ENCODE assay signal across 1 cellular context in the genomic region with DNA sequence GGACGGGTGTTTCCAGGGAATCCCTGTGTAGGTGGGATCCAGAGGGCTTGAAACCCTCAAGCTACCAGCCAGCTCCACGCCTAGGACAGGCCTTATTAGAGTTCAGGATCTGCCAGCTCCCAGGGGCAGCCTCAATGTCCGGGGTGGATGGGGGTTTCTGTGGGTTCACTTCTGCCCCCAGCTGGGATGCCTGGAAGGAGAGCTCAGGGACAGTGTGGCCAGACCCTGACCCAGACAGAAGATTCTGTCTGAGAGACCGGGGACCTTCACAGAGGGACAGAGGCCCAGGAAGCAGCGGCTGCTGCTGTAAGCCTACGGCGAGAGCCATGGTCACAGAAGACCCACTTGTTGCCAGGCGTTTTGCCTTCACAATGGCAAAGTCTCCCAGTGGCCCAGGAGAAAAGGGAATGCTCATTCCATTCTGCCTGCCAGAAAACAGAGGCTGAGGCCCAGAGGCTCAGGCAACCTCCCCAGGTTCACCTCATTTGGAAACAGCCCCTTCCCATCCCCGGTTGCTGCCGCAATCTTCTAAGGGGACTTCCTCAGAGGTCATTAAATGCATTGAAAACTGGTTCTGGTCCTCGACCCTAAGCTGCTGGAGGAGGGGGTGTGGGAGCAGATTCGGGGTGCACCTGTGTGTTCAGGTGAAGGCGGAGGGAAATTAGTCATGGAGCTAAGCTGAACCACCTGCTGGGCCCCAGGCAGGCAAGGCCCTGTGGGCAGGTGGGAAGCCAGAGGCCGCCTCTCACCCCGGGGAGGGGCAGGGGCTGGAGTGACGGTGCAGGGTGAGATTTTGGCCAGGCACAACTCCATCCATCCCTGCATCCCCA.
TF ChIP-seq lines count a peak whose summit lies in the region.

No MANE protein-coding gene starts in this region.

TF ChIP-seq in liver, 16 proteins besides CTCF, POLR2A, EP300 and RAD21 (continued from another document):
- no peak for TF ChIP-seq REST (IDR thresholded peaks at IDR 0.05)
